In the genomic region with DNA sequence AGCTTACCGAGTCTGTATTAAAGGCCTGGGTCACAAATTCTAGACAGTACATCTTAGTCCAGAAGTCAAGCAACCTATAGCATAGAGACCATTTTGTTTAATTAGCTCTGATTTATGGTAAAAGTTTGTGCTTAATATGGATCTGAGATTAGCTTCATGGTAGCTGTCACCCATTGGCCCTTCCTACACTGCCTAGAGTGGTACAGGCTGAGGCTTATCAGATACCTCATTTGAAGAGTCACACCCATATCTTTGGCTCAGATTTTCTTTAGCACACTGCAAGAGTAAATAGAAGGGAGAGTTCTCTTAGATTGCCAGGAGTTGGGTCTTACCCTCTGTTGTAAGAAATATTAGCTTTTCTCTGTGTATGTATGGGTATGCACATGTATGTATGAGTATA, we compare ENCODE assay signal across 3 cellular contexts.
TF ChIP-seq lines count a peak whose summit lies in the region.

No MANE protein-coding gene starts in this region.

TF ChIP-seq in HepG2, 621 proteins besides CTCF, POLR2A, EP300 and RAD21:
- TF ChIP-seq FIP1L1 (IDR thresholded peaks at IDR 0.05; ENCODE audit: borderline replicate concordance, insufficient read depth, low read depth, low read length) (no peak), KLF15 (CRISPR knock-in tag; IDR thresholded peaks at IDR 0.05; ENCODE audit: borderline replicate concordance) (no peak), ZNF34 (CRISPR knock-in tag; IDR thresholded peaks at IDR 0.05; ENCODE audit: borderline replicate concordance) (no peak), RBFOX2 (IDR thresholded peaks at IDR 0.05; ENCODE audit: low read depth, low read length) (0 out of 2 replicates have a peak, but pooled peaks have one; percentile 31), MAX (IDR thresholded peaks at IDR 0.05) (no peak), ZNF10 (CRISPR knock-in tag; IDR thresholded peaks at IDR 0.05; ENCODE audit: borderline replicate concordance, low read depth) (no peak)
- TF ChIP-seq, protein P1, sequence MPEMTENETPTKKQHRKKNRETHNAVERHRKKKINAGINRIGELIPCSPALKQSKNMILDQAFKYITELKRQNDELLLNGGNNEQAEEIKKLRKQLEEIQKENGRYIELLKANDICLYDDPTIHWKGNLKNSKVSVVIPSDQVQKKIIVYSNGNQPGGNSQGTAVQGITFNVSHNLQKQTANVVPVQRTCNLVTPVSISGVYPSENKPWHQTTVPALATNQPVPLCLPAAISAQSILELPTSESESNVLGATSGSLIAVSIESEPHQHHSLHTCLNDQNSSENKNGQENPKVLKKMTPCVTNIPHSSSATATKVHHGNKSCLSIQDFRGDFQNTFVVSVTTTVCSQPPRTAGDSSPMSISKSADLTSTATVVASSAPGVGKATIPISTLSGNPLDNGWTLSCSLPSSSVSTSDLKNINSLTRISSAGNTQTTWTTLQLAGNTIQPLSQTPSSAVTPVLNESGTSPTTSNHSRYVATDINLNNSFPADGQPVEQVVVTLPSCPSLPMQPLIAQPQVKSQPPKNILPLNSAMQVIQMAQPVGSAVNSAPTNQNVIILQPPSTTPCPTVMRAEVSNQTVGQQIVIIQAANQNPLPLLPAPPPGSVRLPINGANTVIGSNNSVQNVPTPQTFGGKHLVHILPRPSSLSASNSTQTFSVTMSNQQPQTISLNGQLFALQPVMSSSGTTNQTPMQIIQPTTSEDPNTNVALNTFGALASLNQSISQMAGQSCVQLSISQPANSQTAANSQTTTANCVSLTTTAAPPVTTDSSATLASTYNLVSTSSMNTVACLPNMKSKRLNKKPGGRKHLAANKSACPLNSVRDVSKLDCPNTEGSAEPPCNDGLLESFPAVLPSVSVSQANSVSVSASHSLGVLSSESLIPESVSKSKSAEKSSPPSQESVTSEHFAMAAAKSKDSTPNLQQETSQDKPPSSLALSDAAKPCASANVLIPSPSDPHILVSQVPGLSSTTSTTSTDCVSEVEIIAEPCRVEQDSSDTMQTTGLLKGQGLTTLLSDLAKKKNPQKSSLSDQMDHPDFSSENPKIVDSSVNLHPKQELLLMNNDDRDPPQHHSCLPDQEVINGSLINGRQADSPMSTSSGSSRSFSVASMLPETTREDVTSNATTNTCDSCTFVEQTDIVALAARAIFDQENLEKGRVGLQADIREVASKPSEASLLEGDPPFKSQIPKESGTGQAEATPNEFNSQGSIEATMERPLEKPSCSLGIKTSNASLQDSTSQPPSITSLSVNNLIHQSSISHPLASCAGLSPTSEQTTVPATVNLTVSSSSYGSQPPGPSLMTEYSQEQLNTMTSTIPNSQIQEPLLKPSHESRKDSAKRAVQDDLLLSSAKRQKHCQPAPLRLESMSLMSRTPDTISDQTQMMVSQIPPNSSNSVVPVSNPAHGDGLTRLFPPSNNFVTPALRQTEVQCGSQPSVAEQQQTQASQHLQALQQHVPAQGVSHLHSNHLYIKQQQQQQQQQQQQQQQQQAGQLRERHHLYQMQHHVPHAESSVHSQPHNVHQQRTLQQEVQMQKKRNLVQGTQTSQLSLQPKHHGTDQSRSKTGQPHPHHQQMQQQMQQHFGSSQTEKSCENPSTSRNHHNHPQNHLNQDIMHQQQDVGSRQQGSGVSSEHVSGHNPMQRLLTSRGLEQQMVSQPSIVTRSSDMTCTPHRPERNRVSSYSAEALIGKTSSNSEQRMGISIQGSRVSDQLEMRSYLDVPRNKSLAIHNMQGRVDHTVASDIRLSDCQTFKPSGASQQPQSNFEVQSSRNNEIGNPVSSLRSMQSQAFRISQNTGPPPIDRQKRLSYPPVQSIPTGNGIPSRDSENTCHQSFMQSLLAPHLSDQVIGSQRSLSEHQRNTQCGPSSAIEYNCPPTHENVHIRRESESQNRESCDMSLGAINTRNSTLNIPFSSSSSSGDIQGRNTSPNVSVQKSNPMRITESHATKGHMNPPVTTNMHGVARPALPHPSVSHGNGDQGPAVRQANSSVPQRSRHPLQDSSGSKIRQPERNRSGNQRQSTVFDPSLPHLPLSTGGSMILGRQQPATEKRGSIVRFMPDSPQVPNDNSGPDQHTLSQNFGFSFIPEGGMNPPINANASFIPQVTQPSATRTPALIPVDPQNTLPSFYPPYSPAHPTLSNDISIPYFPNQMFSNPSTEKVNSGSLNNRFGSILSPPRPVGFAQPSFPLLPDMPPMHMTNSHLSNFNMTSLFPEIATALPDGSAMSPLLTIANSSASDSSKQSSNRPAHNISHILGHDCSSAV (CRISPR knock-in tag; IDR thresholded peaks at IDR 0.05; ENCODE audit: borderline replicate concordance), result no peak

TF ChIP-seq in GM12878, 131 proteins besides CTCF, POLR2A, EP300 and RAD21:
- TF ChIP-seq RFX5 (IDR thresholded peaks at IDR 0.05; ENCODE audit: low read depth, low read length), result no peak
TF ChIP-seq in GM12878: peak in this region for 0.

TF ChIP-seq in HEK293T, 16 proteins besides CTCF, POLR2A, EP300 and RAD21:
- TF ChIP-seq BHLHE40 (IDR thresholded peaks at IDR 0.05; ENCODE audit: borderline replicate concordance) (no peak), FOXK2 (IDR thresholded peaks at IDR 0.05) (no peak), FOXM1 (IDR thresholded peaks at IDR 0.05; ENCODE audit: borderline replicate concordance) (no peak), FOXA1 (IDR thresholded peaks at IDR 0.05) (no peak), SUZ12 (IDR thresholded peaks at IDR 0.05) (no peak), SP1 (IDR thresholded peaks at IDR 0.05) (no peak), PKNOX1 (IDR thresholded peaks at IDR 0.05) (no peak), HDGF (IDR thresholded peaks at IDR 0.05; ENCODE audit: borderline replicate concordance) (no peak), LEF1 (IDR thresholded peaks at IDR 0.05; ENCODE audit: borderline replicate concordance) (no peak), ZNF384 (IDR thresholded peaks at IDR 0.05) (no peak), NFRKB (IDR thresholded peaks at IDR 0.05) (no peak), ARNT (IDR thresholded peaks at IDR 0.05) (no peak), CTBP1 (IDR thresholded peaks at IDR 0.05; ENCODE audit: borderline replicate concordance) (no peak), L3MBTL2 (conservative IDR thresholded peaks at IDR 0.05) (no peak), ELF4 (IDR thresholded peaks at IDR 0.05) (no peak)
